In the genomic region with DNA sequence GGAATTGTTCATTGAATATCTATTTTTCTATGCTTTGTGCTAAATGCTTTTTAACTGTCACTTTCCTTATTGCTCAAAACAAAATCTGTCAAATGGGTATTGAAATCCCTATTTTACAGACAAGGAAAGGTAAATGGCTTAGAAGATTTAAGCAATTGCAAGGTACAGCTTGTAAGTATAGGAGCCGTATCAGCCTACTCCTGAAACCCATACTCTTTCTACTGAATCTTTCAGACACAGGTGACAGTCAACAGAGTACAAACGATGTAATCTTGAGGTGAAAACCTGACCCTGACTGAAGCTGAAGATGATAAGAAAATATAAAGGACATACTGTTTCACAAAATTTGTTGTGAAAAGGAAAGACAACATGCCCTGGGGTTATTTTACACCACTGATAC, we compare ENCODE assay signal across 20 cellular contexts. TPM values are rescaled to one million over a fixed set of nuclear protein-coding genes. Genes with fewer than 3 reads are reported as not detected.
"Had no signal": no experiment of that assay in that cellular context is flagged by ENCODE, and none has a peak within 500 bp of the region (broad histone marks: within the 10 kb centered on the region; RNA-seq: fewer than 3 reads in every experiment).

No MANE protein-coding gene starts in this region.

- ATAC-seq: foreskin keratinocyte; gastroesophageal sphincter; heart left ventricle; left cardiac atrium; left lung; left ventricle myocardium superior; lower lobe of right lung; mucosa of descending colon; naive thymus-derived CD8-positive, alpha-beta T cell had no signal

- DNase-seq: dermis blood vessel endothelial cell; dorsolateral prefrontal cortex; effector CD4-positive, alpha-beta T cell; effector memory CD4-positive, alpha-beta T cell; foreskin keratinocyte; heart left ventricle; hypothalamus; left cardiac atrium; left lung; left ventricle myocardium superior; lower lobe of right lung; mesenchymal stem cell; mucosa of descending colon; naive B cell; naive thymus-derived CD8-positive, alpha-beta T cell had no signal

- H3K4me3 ChIP-seq: coronary artery, dorsolateral prefrontal cortex, esophagus muscularis mucosa, gastroesophageal sphincter, heart left ventricle, hepatocyte, left lung, lower lobe of right lung, mucosa of descending colon had no signal

- H3K4me1 ChIP-seq: esophagus muscularis mucosa, foreskin keratinocyte, gastroesophageal sphincter, heart left ventricle, left lung, lower lobe of right lung had no signal

- H3K79me2 ChIP-seq: hepatocyte had no signal

- H3K4me2 ChIP-seq: hepatocyte had no signal

- H3K27ac ChIP-seq: coronary artery, dorsolateral prefrontal cortex, esophagus muscularis mucosa, foreskin keratinocyte, gastroesophageal sphincter, heart left ventricle, hepatocyte, left lung, lower lobe of right lung had no signal

- H2AFZ ChIP-seq: hepatocyte had no signal

- H3K4me3 Mint-ChIP-seq: mesothelial cell of epicardium; naive B cell; naive thymus-derived CD8-positive, alpha-beta T cell had no signal

- H3K9me3 Mint-ChIP-seq: mesothelial cell of epicardium had no signal

- H3K27ac Mint-ChIP-seq: mesothelial cell of epicardium had no signal

- H3K27me3 ChIP-seq: dorsolateral prefrontal cortex, esophagus muscularis mucosa, foreskin keratinocyte, gastroesophageal sphincter, heart left ventricle, hepatocyte, left lung had no signal

RNA-seq across cellular contexts. Expression of a gene that starts 44.7 kb away (rescaled TPM):
- total RNA-seq: naive thymus-derived CD8-positive, alpha-beta T cell had no signal
- polyA plus RNA-seq: naive thymus-derived CD8-positive, alpha-beta T cell had no signal
